In the genomic region with DNA sequence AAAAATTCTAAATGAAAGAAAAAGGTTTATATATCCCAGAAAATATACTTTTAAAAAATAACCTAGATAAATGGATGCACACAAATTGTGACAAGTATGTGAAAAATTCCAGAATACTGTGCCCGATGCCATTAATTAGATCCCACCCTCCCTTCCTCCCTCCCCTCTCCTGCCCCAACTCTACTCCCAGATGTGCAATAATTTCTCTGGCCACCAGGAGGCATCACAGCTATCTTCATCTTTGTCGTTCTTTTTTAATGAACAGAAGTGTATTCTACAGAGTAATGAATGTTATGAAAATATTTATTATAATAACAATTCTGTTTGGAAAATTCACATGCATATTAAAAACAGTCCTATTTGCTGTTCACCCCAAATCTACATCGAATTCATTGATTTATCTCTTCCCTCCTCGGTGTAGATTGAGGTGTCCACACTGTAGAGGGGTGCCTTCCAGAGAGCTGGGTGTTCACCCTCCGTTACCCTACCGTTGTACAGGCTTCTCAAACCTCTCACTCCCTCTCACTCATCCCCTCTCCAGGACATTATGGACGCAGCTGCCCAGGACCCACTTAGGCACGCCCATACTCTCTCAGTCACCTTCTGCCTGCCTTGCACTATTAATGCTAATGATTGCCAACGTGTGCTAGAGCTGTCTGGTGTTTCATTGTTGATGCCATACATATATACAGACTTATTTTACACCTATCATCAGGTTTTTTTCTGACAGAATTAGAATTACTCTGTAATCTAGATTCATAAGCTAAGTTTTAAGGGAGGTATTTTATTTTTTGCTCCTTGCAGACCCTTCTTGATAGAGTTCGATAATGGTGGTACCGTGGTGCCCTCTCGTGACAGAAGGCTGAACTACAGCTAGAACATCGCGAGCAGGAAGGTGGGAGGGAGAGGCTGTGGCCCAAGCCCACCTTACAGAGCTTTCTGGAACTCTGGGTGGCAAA, we compare ENCODE assay signal across 9 cellular contexts. TPM values are rescaled to one million over a fixed set of nuclear protein-coding genes. Genes with fewer than 3 reads are reported as not detected.
DNase-seq lines count a peak whose midpoint lies in the region; ATAC-seq and TF ChIP-seq lines count a peak whose summit lies in the region.
"Had no signal": no experiment of that assay in that cellular context is flagged by ENCODE, and none has a peak within 500 bp of the region (broad histone marks: within the 10 kb centered on the region; RNA-seq: fewer than 3 reads in every experiment).

No MANE protein-coding gene starts in this region.

- no peaks in the 10 kb centered on the region for H3K4me1 ChIP-seq in CD8-positive, alpha-beta T cell (ENCODE audit: insufficient read depth, low read length)
- peaks cover 0 to 4% of the 10 kb centered on the region in 2 experiments for H3K4me1 ChIP-seq in neutrophil (ENCODE audit: control insufficient read depth in 1 of 2, insufficient read depth in 1 of 2, low read depth in 1 of 2, low read length in 1 of 2)

- H3K36me3 ChIP-seq in CD8-positive, alpha-beta T cell (ENCODE audit: insufficient read depth, low read length): no peaks in the 10 kb centered on the region
- no peaks in the 10 kb centered on the region for H3K36me3 ChIP-seq in neutrophil

- no peaks in the 10 kb centered on the region for H3K27me3 Mint-ChIP-seq in CD8-positive, alpha-beta T cell (ENCODE audit: low read depth)
- H3K27me3 Mint-ChIP-seq in type B pancreatic cell: no peaks in the 10 kb centered on the region

- TF ChIP-seq CTCF in CD8-positive, alpha-beta T cell (IDR thresholded peaks at IDR 0.05): peak; percentile 66
- TF ChIP-seq CTCF in neutrophil (IDR thresholded peaks at IDR 0.05) (peak; percentile 65), type B pancreatic cell (conservative IDR thresholded peaks at IDR 0.05) (peak; percentile 73)

- peak overlapping the region; percentile 79 for H3K4me3 Mint-ChIP-seq in CD8-positive, alpha-beta T cell
- H3K4me3 Mint-ChIP-seq in type B pancreatic cell: peak overlapping the region; percentile 74

- H3K9me3 Mint-ChIP-seq in CD8-positive, alpha-beta T cell: no peaks in the 10 kb centered on the region
- no peaks in the 10 kb centered on the region for H3K9me3 Mint-ChIP-seq in type B pancreatic cell

- peaks cover 3% of the 10 kb centered on the region for H3K4me1 Mint-ChIP-seq in CD8-positive, alpha-beta T cell (ENCODE audit: low read depth)
- peaks cover 7% of the 10 kb centered on the region for H3K4me1 Mint-ChIP-seq in type B pancreatic cell (ENCODE audit: unreplicated experiment)

- intact Hi-C loops in CD8-positive, alpha-beta T cell (cut with DNase I, micrococcal nuclease): loop anchor here (1.0 to 5.0 kb wide), 3 partner anchors 226 to 516 kb away; no protein-coding TSS in a partner anchor

- no peak overlapping the region for H3K27ac Mint-ChIP-seq in CD8-positive, alpha-beta T cell
- H3K27ac Mint-ChIP-seq in type B pancreatic cell: peak overlapping the region; percentile 27

- H3K4me3 ChIP-seq in CD8-positive, alpha-beta T cell (ENCODE audit: low read depth, low read length): peak overlapping the region; percentile 17
- H3K4me3 ChIP-seq in neutrophil (ENCODE audit: low read depth in 1 of 2, low read length in 1 of 2): peak overlapping the region; percentile 22 to 30

- H3K27ac ChIP-seq in CD8-positive, alpha-beta T cell (ENCODE audit: low read depth, low read length): no peak overlapping the region
- no peak overlapping the region for H3K27ac ChIP-seq in neutrophil

- no peaks in the 10 kb centered on the region for H3K9me3 ChIP-seq in CD8-positive, alpha-beta T cell (ENCODE audit: low read length)
- H3K9me3 ChIP-seq in neutrophil: no peaks in the 10 kb centered on the region

- POLR2A ChIA-PET in CD8-positive, alpha-beta T cell (lab: Charles Lee): no interaction called here

- no peaks in the 10 kb centered on the region for H3K36me3 Mint-ChIP-seq in CD8-positive, alpha-beta T cell
- no peaks in the 10 kb centered on the region for H3K36me3 Mint-ChIP-seq in type B pancreatic cell

- H3K27me3 ChIP-seq in CD8-positive, alpha-beta T cell (ENCODE audit: insufficient read depth, low read length): no peaks in the 10 kb centered on the region
- H3K27me3 ChIP-seq in neutrophil: no peaks in the 10 kb centered on the region

- in situ Hi-C loops in KBM-7 (cut with MboI; ENCODE audit: low pct_unique_long_range_greater_than_20kb, low sequenced_read_pairs): loop anchor here (25.0 kb wide), 1 partner anchor 211 kb away; no protein-coding TSS in a partner anchor

- CTCF ChIA-PET in CD8-positive, alpha-beta T cell (lab: Charles Lee): interaction anchor here (0.9 to 3.4 kb wide), 13 partner anchors 9 to 513 kb away, joined by 3 to 18 read pairs (median 4); no protein-coding TSS in a partner anchor

- peak; percentile 9 to 57 (median 26) for DNase-seq in CD8-positive, alpha-beta T cell
- DNase-seq in KBM-7: peak; percentile 93
- DNase-seq in RKO (ENCODE audit: low spot score): peak; percentile 38
- peak; percentile 15 for DNase-seq in activated T-helper 1 cell treated with Interleukin-2 at 50 U/mL for 16 hours (ENCODE audit: low read depth)
- peak; percentile 12 for DNase-seq in fibroblast of the conjunctiva (ENCODE audit: low read depth)
- no peak for DNase-seq in type B pancreatic cell (ENCODE audit: extremely low spot score, unreplicated experiment)

- ATAC-seq in CD8-positive, alpha-beta T cell: peak; percentile 77
- peak; percentile 71 for ATAC-seq in GM21367 (IDR thresholded peaks at IDR 0.05; ENCODE audit: unreplicated experiment)

RNA-seq across cellular contexts. Expression of gene RAB40AL, which starts 14.1 kb away (rescaled TPM):
- under 1 TPM in 1 of 2 experiments, not detected in 1; 0.30 TPM for total RNA-seq in CD8-positive, alpha-beta T cell
- total RNA-seq in type B pancreatic cell (ENCODE audit: low replicate concordance): 0.63 and 0.86 TPM in 2 replicates
- total RNA-seq: T-helper 2 cell treated with Interferon-gamma antibody and Interleukin-4, amounts not matched to agents 100 ng/mL and 5 ng/mL, for 36 hours had no signal
